Comparison of ENCODE assay signal across 15 cellular contexts in genomic region chr2:152411154-152411553, GRCh38.
DNase-seq lines count a peak whose midpoint lies in the region; ATAC-seq and TF ChIP-seq lines count a peak whose summit lies in the region.
"Had no signal": no experiment of that assay in that cellular context is flagged by ENCODE, and none has a peak within 500 bp of the region (broad histone marks: within the 10 kb centered on the region; RNA-seq: fewer than 3 reads in every experiment).

No MANE protein-coding gene starts in this region.

- no peaks in the 10 kb centered on the region for H3K36me3 ChIP-seq in trophoblast cell (ENCODE audit: control insufficient read depth in 1 of 2, insufficient read depth in 2 of 2, low read length in 2 of 2)
- H3K36me3 ChIP-seq: BE2C, ovary, sigmoid colon had no signal

- no peak overlapping the region for H3K18ac ChIP-seq in trophoblast cell (ENCODE audit: low read length)

- DNase-seq in GM12864 (ENCODE audit: low read depth) (no peak), NOMO-1 treated with DMSO at 0.1 percent for 48 hours (lab: John Stamatoyannopoulos, UW; ENCODE audit: unreplicated experiment) (peak; percentile 49), trophoblast cell (peak in 1 of 2 donors; percentile 58)
- DNase-seq in stimulated activated naive CD8-positive, alpha-beta T cell treated with anti-CD3 and anti-CD28 coated beads, Interleukin-15, Interleukin-2, amounts not matched to agents 100 U/mL and 50 U/mL, for 24 hours, result no peak
- DNase-seq in activated naive CD4-positive, alpha-beta T cell treated with anti-CD3 and anti-CD28 coated beads, Interleukin-2, amount 50 U/mL, for 16 hours, result no peak
- DNase-seq: activated CD4-positive, alpha-beta T cell treated with anti-CD3 and anti-CD28 coated beads, Interleukin-2, amount 10 ng/mL, durations not matched to agents 24 days and 14 days; activated naive CD4-positive, alpha-beta T cell treated with Interleukin-2 at 50 U/mL for 16 hours; BE2C; effector CD4-positive, alpha-beta T cell; NCI-H1048; ovary; sigmoid colon; stimulated activated CD4-positive, alpha-beta T cell treated with anti-CD3 and anti-CD28 coated beads, Interleukin-2, amount 100 ng/mL, for 48 hours had no signal

- H3K4me3 Mint-ChIP-seq in dendritic cell treated with granulocyte-macrophage colony-stimulating factor and Interleukin-4, amounts not matched to agents 40 ng/mL and 50 ng/mL, for 4 days, result no peak overlapping the region
- H3K4me3 Mint-ChIP-seq: activated CD4-positive, alpha-beta T cell treated with anti-CD3 and anti-CD28 coated beads, Interleukin-2, amount 10 ng/mL, durations not matched to agents 24 days and 14 days had no signal

- no peaks in the 10 kb centered on the region for H3K27me3 ChIP-seq in trophoblast cell (ENCODE audit: insufficient read depth, low read length)
- H3K27me3 ChIP-seq: BE2C, ovary, sigmoid colon had no signal

- intact Hi-C loops in dendritic cell treated with granulocyte-macrophage colony-stimulating factor and Interleukin-4, amounts not matched to agents 40 ng/mL and 50 ng/mL, for 4 days (cut with micrococcal nuclease), result no loop called here

- H3K79me1 ChIP-seq in trophoblast cell (ENCODE audit: low read length), result peaks cover 14% of the 10 kb centered on the region

- H3K4me2 ChIP-seq in trophoblast cell (ENCODE audit: low read length), result no peak overlapping the region

- H3K4me3 ChIP-seq in GM12864 (ENCODE audit: low read depth, low read length), result no peak overlapping the region
- H3K4me3 ChIP-seq in trophoblast cell (ENCODE audit: low read depth, low read length), result no peak overlapping the region
- H3K4me3 ChIP-seq: ovary, sigmoid colon had no signal

- H2AK5ac ChIP-seq in trophoblast cell (ENCODE audit: low read length), result no peak overlapping the region

- H3K4me1 Mint-ChIP-seq in dendritic cell treated with granulocyte-macrophage colony-stimulating factor and Interleukin-4, amounts not matched to agents 40 ng/mL and 50 ng/mL, for 4 days (ENCODE audit: low read depth), result peaks cover 66% of the 10 kb centered on the region

- H3K9me3 ChIP-seq in trophoblast cell (ENCODE audit: insufficient read depth, low read depth, low read length), result no peaks in the 10 kb centered on the region
- H3K9me3 ChIP-seq: BE2C, ovary, sigmoid colon had no signal

- H3K36me3 Mint-ChIP-seq in dendritic cell treated with granulocyte-macrophage colony-stimulating factor and Interleukin-4, amounts not matched to agents 40 ng/mL and 50 ng/mL, for 4 days (ENCODE audit: low read depth), result no peaks in the 10 kb centered on the region

- no peak overlapping the region for H2AFZ ChIP-seq in trophoblast cell (ENCODE audit: insufficient read depth, low read length, poor library complexity)

- TF ChIP-seq CTCF in GM12864 (IDR thresholded peaks at IDR 0.05; ENCODE audit: low read depth, low read length, missing control alignments), result peak; percentile 4

- H3K27ac ChIP-seq in trophoblast cell (ENCODE audit: low read depth, low read length), result peak overlapping the region; percentile 26
- H3K27ac ChIP-seq: ovary, sigmoid colon had no signal

- no peak overlapping the region for H3K23ac ChIP-seq in trophoblast cell (ENCODE audit: low read length)

- H3K9ac ChIP-seq in trophoblast cell (ENCODE audit: low read length), result no peak overlapping the region

- H3K79me2 ChIP-seq in trophoblast cell (ENCODE audit: control insufficient read depth, insufficient read depth, low read length, poor library complexity), result no peaks in the 10 kb centered on the region

- no peaks in the 10 kb centered on the region for H3K9me3 Mint-ChIP-seq in dendritic cell treated with granulocyte-macrophage colony-stimulating factor and Interleukin-4, amounts not matched to agents 40 ng/mL and 50 ng/mL, for 4 days

- no peak overlapping the region for H4K8ac ChIP-seq in trophoblast cell (ENCODE audit: low read depth, low read length)

- peak overlapping the region; percentile 71 for H3K27ac Mint-ChIP-seq in dendritic cell treated with granulocyte-macrophage colony-stimulating factor and Interleukin-4, amounts not matched to agents 40 ng/mL and 50 ng/mL, for 4 days
- H3K27ac Mint-ChIP-seq: activated CD4-positive, alpha-beta T cell treated with anti-CD3 and anti-CD28 coated beads, Interleukin-2, amount 10 ng/mL, durations not matched to agents 24 days and 14 days had no signal

- H4K12ac ChIP-seq in trophoblast cell (ENCODE audit: low read depth, low read length), result no peak overlapping the region

- ATAC-seq in stimulated activated naive CD8-positive, alpha-beta T cell treated with anti-CD3 and anti-CD28 coated beads, Interleukin-15, Interleukin-2, amounts not matched to agents 100 U/mL and 50 U/mL, for 24 hours, result no peak
- no peak for ATAC-seq in HG03280 (IDR thresholded peaks at IDR 0.05; ENCODE audit: unreplicated experiment)

- H3K27me3 Mint-ChIP-seq in dendritic cell treated with granulocyte-macrophage colony-stimulating factor and Interleukin-4, amounts not matched to agents 40 ng/mL and 50 ng/mL, for 4 days, result no peaks in the 10 kb centered on the region
- H3K27me3 Mint-ChIP-seq: activated CD4-positive, alpha-beta T cell treated with anti-CD3 and anti-CD28 coated beads, Interleukin-2, amount 10 ng/mL, durations not matched to agents 24 days and 14 days had no signal

- no peak overlapping the region for H4K91ac ChIP-seq in trophoblast cell (ENCODE audit: low read depth, low read length)

- H3K4me1 ChIP-seq in trophoblast cell (ENCODE audit: control insufficient read depth in 1 of 2, insufficient read depth in 2 of 2, low read length in 2 of 2), result peaks cover 18 to 30% of the 10 kb centered on the region in 2 experiments
- H3K4me1 ChIP-seq: BE2C had no signal

- H3K14ac ChIP-seq in trophoblast cell (ENCODE audit: low read length), result no peak overlapping the region

- H3K4ac ChIP-seq in trophoblast cell (ENCODE audit: low read depth, low read length), result no peak overlapping the region

- no peak overlapping the region for H2BK5ac ChIP-seq in trophoblast cell (ENCODE audit: low read depth, low read length, poor library complexity)

- H2BK120ac ChIP-seq in trophoblast cell (ENCODE audit: insufficient read depth, low read length, poor library complexity), result no peak overlapping the region

- H2BK12ac ChIP-seq in trophoblast cell (ENCODE audit: low read length), result no peak overlapping the region
